Comparison of ENCODE assay signal across 11 cellular contexts in genomic region chr15:77417642-77418041, GRCh38. TPM values are rescaled to one million over a fixed set of nuclear protein-coding genes. Genes with fewer than 3 reads are reported as not detected.
DNase-seq lines count a peak whose midpoint lies in the region; ATAC-seq and TF ChIP-seq lines count a peak whose summit lies in the region.
"Had no signal": no experiment of that assay in that cellular context is flagged by ENCODE, and none has a peak within 500 bp of the region (broad histone marks: within the 10 kb centered on the region; RNA-seq: fewer than 3 reads in every experiment).

No MANE protein-coding gene starts in this region.

- H3K79me2 ChIP-seq in HCT116 (ENCODE audit: insufficient read depth, low read length) (peaks cover 52% of the 10 kb centered on the region), OCI-LY7 (ENCODE audit: insufficient read depth, low read depth, low read length) (peaks cover 28% of the 10 kb centered on the region)

- no peaks in the 10 kb centered on the region for H4K20me1 ChIP-seq in HCT116 (ENCODE audit: insufficient read depth)
- peaks cover 15% of the 10 kb centered on the region; the same call in 1 of the 2 replicates for H4K20me1 ChIP-seq in OCI-LY7 (ENCODE audit: insufficient read depth, low read length)

- RAD21 ChIA-PET in HCT116 (lab: Charles Lee; ENCODE audit: low non-redundant PET in 1 of 2, low total read pairs in 2 of 2, uncharacterized antibody in 2 of 2, unreplicated experiment in 2 of 2): no interaction called here

- no peak for TF ChIP-seq CTCF in AG04450 (IDR thresholded peaks at IDR 0.05; ENCODE audit: low read depth, low read length)
- no peak for TF ChIP-seq CTCF in HCT116 (IDR thresholded peaks at IDR 0.05 in 2 of 3, conservative IDR thresholded peaks at IDR 0.05 in 1 of 3; ENCODE audit: borderline replicate concordance in 1 of 3, insufficient read depth in 1 of 3, low read depth in 2 of 3, low read length in 2 of 3)
- no peak for TF ChIP-seq CTCF in choroid plexus epithelial cell (conservative IDR thresholded peaks at IDR 0.05; ENCODE audit: low read depth, low read length)
- no peak for TF ChIP-seq CTCF in natural killer cell (IDR thresholded peaks at IDR 0.05)
- no peak for TF ChIP-seq CTCF in OCI-LY7 (conservative IDR thresholded peaks at IDR 0.05; ENCODE audit: low read length)

- TF ChIP-seq POLR2A in HCT116 (IDR thresholded peaks at IDR 0.05; ENCODE audit: borderline replicate concordance, extremely low read depth, insufficient read depth, insufficient read length) (no peak), GM18505 (IDR thresholded peaks at IDR 0.05; ENCODE audit: borderline replicate concordance, extremely low read depth, insufficient read depth, insufficient read length) (no peak)

- BruUV-seq in HCT116 (replicated peaks; lab: Mats Ljungman, UMichigan) (no TSS peak), OCI-LY7 (replicated peaks; lab: Mats Ljungman, UMichigan) (no TSS peak)

- no peaks in the 10 kb centered on the region for H3K9me3 Mint-ChIP-seq in natural killer cell
- H3K9me3 Mint-ChIP-seq: CD4-positive, alpha-beta memory T cell had no signal

- no peaks in the 10 kb centered on the region for H3K27me3 ChIP-seq in AG04450 (ENCODE audit: control insufficient read depth, insufficient read depth, low read length)
- no peaks in the 10 kb centered on the region for H3K27me3 ChIP-seq in HCT116 (ENCODE audit: insufficient read depth, low read length)

- H3K27me3 Mint-ChIP-seq in natural killer cell (ENCODE audit: low read depth in 2 of 2): no peaks in the 10 kb centered on the region

- H3K4me1 ChIP-seq in HCT116 (ENCODE audit: control insufficient read depth in 1 of 2, insufficient read depth in 2 of 2, low read length in 2 of 2) (peaks cover 16 to 22% of the 10 kb centered on the region in 2 experiments), OCI-LY7 (ENCODE audit: insufficient read depth, low read length, poor library complexity, severe bottlenecking) (peaks cover 15% of the 10 kb centered on the region)

- intact Hi-C loops in HCT116 (cut with micrococcal nuclease) (no loop called here), natural killer cell (cut with micrococcal nuclease) (no loop called here), OCI-LY7 (cut with micrococcal nuclease; ENCODE audit: unreplicated experiment) (no loop called here)

- H3K36me3 ChIP-seq in HCT116 (ENCODE audit: control insufficient read depth in 1 of 2, insufficient read depth in 2 of 2, low read length in 2 of 2): no peaks in the 10 kb centered on the region
- H3K36me3 ChIP-seq in OCI-LY7 (ENCODE audit: insufficient read depth, low read length): no peaks in the 10 kb centered on the region

- H3K9me2 ChIP-seq in HCT116 (ENCODE audit: insufficient read depth) (no peaks in the 10 kb centered on the region), OCI-LY7 (ENCODE audit: insufficient read depth, low read length) (no peaks in the 10 kb centered on the region)

- no peaks in the 10 kb centered on the region; the same call in 1 of the 2 replicates for H3K9me3 ChIP-seq in AG04450 (ENCODE audit: control insufficient read depth, insufficient read depth, low read length)
- no peaks in the 10 kb centered on the region for H3K9me3 ChIP-seq in HCT116 (ENCODE audit: control insufficient read depth in 1 of 2, insufficient read depth in 1 of 2, low read depth in 1 of 2, low read length in 2 of 2)
- H3K9me3 ChIP-seq in OCI-LY7 (ENCODE audit: low read length): no peaks in the 10 kb centered on the region

- H3K4me1 Mint-ChIP-seq in natural killer cell: peaks cover 26 to 38% of the 10 kb centered on the region in 2 donors

- ATAC-seq in HCT116 (no peak), natural killer cell (no peak), GM21619 (IDR thresholded peaks at IDR 0.05; ENCODE audit: unreplicated experiment) (no peak), GM18505 (IDR thresholded peaks at IDR 0.05; ENCODE audit: unreplicated experiment) (no peak), HG02678 (IDR thresholded peaks at IDR 0.05; ENCODE audit: unreplicated experiment) (no peak)

- no peak overlapping the region for H3K27ac Mint-ChIP-seq in natural killer cell

- H3K27ac ChIP-seq in AG04450 (ENCODE audit: low read depth, low read length): no peak overlapping the region
- no peak overlapping the region for H3K27ac ChIP-seq in HCT116 (ENCODE audit: low read depth, low read length)
- no peak overlapping the region for H3K27ac ChIP-seq in OCI-LY7 (ENCODE audit: low read depth, low read length, poor library complexity, severe bottlenecking)
- H3K27ac ChIP-seq: epithelial cell of prostate had no signal

- no peak overlapping the region for H3K9ac ChIP-seq in HCT116 (ENCODE audit: low read length)

- H2AFZ ChIP-seq in HCT116 (ENCODE audit: low read depth, low read length, poor library complexity, severe bottlenecking): no peak overlapping the region
- H2AFZ ChIP-seq in OCI-LY7 (ENCODE audit: low read length): no peak overlapping the region

- H3K36me3 Mint-ChIP-seq in natural killer cell: no peaks in the 10 kb centered on the region

- CTCF ChIA-PET in AG04450 (lab: Charles Lee) (no interaction called here), HCT116 (lab: Charles Lee) (no interaction called here), OCI-LY7 (lab: Charles Lee; ENCODE audit: unreplicated experiment) (no interaction called here)

- peak overlapping the region; percentile 82 for H3K4me3 ChIP-seq in AG04450 (ENCODE audit: low read depth, low read length)
- no peak overlapping the region for H3K4me3 ChIP-seq in HCT116 (replicated peaks in 1 of 2; ENCODE audit: low read depth in 1 of 2, low read length in 2 of 2)
- no peak overlapping the region for H3K4me3 ChIP-seq in choroid plexus epithelial cell (ENCODE audit: low read depth, low read length)
- H3K4me3 ChIP-seq in OCI-LY7 (ENCODE audit: low read depth, low read length, poor library complexity, severe bottlenecking): no peak overlapping the region

- H3K4me3 Mint-ChIP-seq in natural killer cell: peak overlapping the region; percentile 98

- POLR2A ChIA-PET in AG04450 (lab: Yijun Ruan, JAX): interaction anchor here (0.7 to 2.1 kb wide), 4 partner anchors 39 to 473 kb away, joined by 3 to 10 read pairs (median 4); no protein-coding TSS in a partner anchor
- POLR2A ChIA-PET in HCT116 (lab: Charles Lee): no interaction called here
- POLR2A ChIA-PET in OCI-LY7 (lab: Charles Lee): no interaction called here

- H3K4me2 ChIP-seq in HCT116 (ENCODE audit: low read length): peak overlapping the region; percentile 4; the same call in 1 of the 2 replicates
- no peak overlapping the region for H3K4me2 ChIP-seq in OCI-LY7 (ENCODE audit: low read length)

- no peak for TF ChIP-seq RAD21 in HCT116 (IDR thresholded peaks at IDR 0.05; ENCODE audit: low read depth)

- DNase-seq in AG04450 (ENCODE audit: low read depth, low spot score): no peak
- no peak for DNase-seq in HCT116 (ENCODE audit: low read depth, low spot score)
- DNase-seq in choroid plexus epithelial cell (ENCODE audit: low read depth): peak; percentile 27
- DNase-seq in natural killer cell: no peak
- no peak for DNase-seq in OCI-LY7 (ENCODE audit: low spot score)
- DNase-seq: CD4-positive, alpha-beta memory T cell; NCI-H2107 had no signal

TF ChIP-seq in HCT116, 20 proteins besides CTCF, POLR2A, EP300 and RAD21:
- no peak for TF ChIP-seq TCF7L2 (IDR thresholded peaks at IDR 0.05; ENCODE audit: borderline replicate concordance, extremely low read depth, insufficient read depth, insufficient read length)
- no peak for TF ChIP-seq CBX3 (IDR thresholded peaks at IDR 0.05; ENCODE audit: low read depth)
- TF ChIP-seq FOSL1 (IDR thresholded peaks at IDR 0.05; ENCODE audit: low read depth): no peak
- no peak for TF ChIP-seq YY1 (IDR thresholded peaks at IDR 0.05; ENCODE audit: extremely low read depth, insufficient replicate concordance, low read depth, low read length)
- TF ChIP-seq ATF3 (IDR thresholded peaks at IDR 0.05): no peak
- no peak for TF ChIP-seq SRF (IDR thresholded peaks at IDR 0.05; ENCODE audit: low read depth)

RNA-seq across cellular contexts. Expression of gene PEAK1, which starts 2.3 kb away (rescaled TPM):
- polyA plus RNA-seq in AG04450 (2011; rRNA removed): 45.2 and 52.1 TPM in 2 replicates
- 102 and 114 TPM in 2 replicates for polyA minus RNA-seq in AG04450 (2011; rRNA and poly(A)+ RNA removed)
- 23.4 TPM for total RNA-seq in HCT116 (2021; ENCODE audit: unreplicated experiment)
- polyA plus RNA-seq in HCT116 (2012): 5.1 and 6.0 TPM in 2 replicates
- total RNA-seq in natural killer cell: 10 to 100 TPM; 59.3 to 73.9 (median 69.1) TPM
- 6.0 and 8.9 TPM in 2 replicates for total RNA-seq in OCI-LY7 (2014; rRNA removed; shearing (Covaris generic))
- 10.8 and 12.6 TPM in 2 replicates for total RNA-seq in OCI-LY7 (2022)

RNA-seq across cellular contexts. Expression of gene HMG20A, which starts 3.0 kb away (rescaled TPM):
- 46.1 and 62.5 TPM in 2 replicates for polyA plus RNA-seq in AG04450 (2011; rRNA removed)
- 48.1 and 60.1 TPM in 2 replicates for polyA minus RNA-seq in AG04450 (2011; rRNA and poly(A)+ RNA removed)
- total RNA-seq in HCT116 (2021; ENCODE audit: unreplicated experiment) (37.7 TPM), natural killer cell (10 to 100 TPM; 48.4 to 71.0 (median 53.9) TPM), OCI-LY7 (2022) (49.9 and 55.6 TPM in 2 replicates)
- 18.9 and 21.1 TPM in 2 replicates for polyA plus RNA-seq in HCT116 (2012)
- 29.1 and 34.1 TPM in 2 replicates for total RNA-seq in OCI-LY7 (2014; rRNA removed; shearing (Covaris generic))
